22 cellular contexts compared by ENCODE assay signal in genomic region chr12:3071710-3072109, GRCh38.
"Had no signal": no experiment of that assay in that cellular context is flagged by ENCODE, and none has a peak within 500 bp of the region (broad histone marks: within the 10 kb centered on the region; RNA-seq: fewer than 3 reads in every experiment).

No MANE protein-coding gene starts in this region.

- H3K36me3 ChIP-seq: left ventricle myocardium inferior, neural progenitor cell, ovary, suprapubic skin, thoracic aorta, tibial nerve, upper lobe of left lung, vagina had no signal

- DNase-seq: head of caudate nucleus; left ventricle myocardium inferior; naive B cell; natural killer cell; nephron progenitor cell; ovary; psoas muscle; stimulated activated CD4-positive, alpha-beta T cell treated with anti-CD3 and anti-CD28 coated beads, Interleukin-12 subunit alpha, Interleukin-12 subunit beta, amount 100 ng/mL, for 4 hours; stimulated activated CD4-positive, alpha-beta T cell treated with anti-CD3 and anti-CD28 coated beads, Interleukin-15, amount 100 ng/mL, for 24 hours; stimulated activated CD4-positive, alpha-beta T cell treated with anti-CD3 and anti-CD28 coated beads, Interleukin-2, amount 100 ng/mL, for 24 hours; stimulated activated CD4-positive, alpha-beta T cell treated with anti-CD3 and anti-CD28 coated beads, Interleukin-4, amount 100 ng/mL, for 1 hour; stimulated activated naive CD4-positive, alpha-beta T cell had no signal

- H3K36me3 Mint-ChIP-seq: naive B cell, natural killer cell, neural progenitor cell had no signal

- H3K4me3 Mint-ChIP-seq: naive B cell; natural killer cell; nephron progenitor cell; neural progenitor cell; stimulated activated naive CD8-positive, alpha-beta T cell treated with anti-CD3 and anti-CD28 coated beads, Interleukin-15, Interleukin-2, amounts not matched to agents 100 ng/mL and 50 ng/mL, for 24 hours had no signal

- H3K27me3 ChIP-seq: ovary, suprapubic skin, tibial nerve, upper lobe of left lung, vagina had no signal

- H3K27ac ChIP-seq: neural progenitor cell, ovary, psoas muscle, skin epidermis, suprapubic skin, thoracic aorta, tibial nerve, upper lobe of left lung, vagina had no signal

- H3K4me2 ChIP-seq: neural progenitor cell had no signal

- H2AFZ ChIP-seq: neural progenitor cell had no signal

- ATAC-seq: natural killer cell, sciatic nerve had no signal

- H3K4me3 ChIP-seq: left ventricle myocardium inferior, lung, neural progenitor cell, ovary, psoas muscle, skin epidermis, suprapubic skin, thoracic aorta, tibial nerve, upper lobe of left lung, vagina had no signal

- H3K9me3 ChIP-seq: left ventricle myocardium inferior, ovary, psoas muscle, suprapubic skin, thoracic aorta, tibial nerve, upper lobe of left lung, vagina had no signal

- H3K9ac ChIP-seq: neural progenitor cell had no signal

- H3K9me3 Mint-ChIP-seq: naive B cell; natural killer cell; nephron progenitor cell; neural progenitor cell; stimulated activated naive CD8-positive, alpha-beta T cell treated with anti-CD3 and anti-CD28 coated beads, Interleukin-15, Interleukin-2, amounts not matched to agents 100 ng/mL and 50 ng/mL, for 24 hours had no signal

- H3K27ac Mint-ChIP-seq: naive B cell; natural killer cell; nephron progenitor cell; neural progenitor cell; stimulated activated naive CD8-positive, alpha-beta T cell treated with anti-CD3 and anti-CD28 coated beads, Interleukin-15, Interleukin-2, amounts not matched to agents 100 ng/mL and 50 ng/mL, for 24 hours had no signal
